In the genomic region with DNA sequence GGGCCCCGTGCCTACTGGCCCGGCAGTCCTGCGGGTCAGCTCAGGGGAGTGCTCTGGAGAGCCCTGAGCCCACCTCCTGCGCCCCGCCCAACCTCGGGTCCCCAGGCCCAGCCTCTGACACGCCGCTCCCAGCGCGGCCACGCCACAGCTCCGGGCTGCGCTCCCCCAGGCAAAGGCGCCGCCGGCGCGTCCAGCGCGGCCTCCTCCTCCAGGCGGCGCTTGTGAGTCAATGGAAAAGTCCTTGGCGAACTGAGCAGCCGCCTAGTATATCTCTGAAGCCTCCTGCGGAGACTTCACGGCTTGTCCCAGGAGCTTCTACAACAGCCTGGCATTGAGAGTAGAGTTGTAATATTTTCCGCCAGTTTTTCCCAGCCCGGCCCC, we compare ENCODE assay signal across 8 cellular contexts. TPM values are rescaled to one million over a fixed set of nuclear protein-coding genes. Genes with fewer than 3 reads are reported as not detected.
DNase-seq lines count a peak whose midpoint lies in the region; ATAC-seq and TF ChIP-seq lines count a peak whose summit lies in the region.

No MANE protein-coding gene starts in this region.

- POLR2A ChIA-PET in WTC11 (lab: Charles Lee), result interaction anchor here (1.6 kb wide), 1 partner anchor 30 kb away, joined by 8 read pairs; no protein-coding TSS in a partner anchor

- H3K4me2 ChIP-seq in Karpas-422 (ENCODE audit: low read depth, low read length, poor library complexity, severe bottlenecking), result no peak overlapping the region

- H3K4me3 Mint-ChIP-seq in IgD-negative memory B cell (peak overlapping the region; percentile 76 to 88 (median 82)), WTC11 (peak overlapping the region; percentile 76)

- H3K9me3 Mint-ChIP-seq in IgD-negative memory B cell, result no peaks in the 10 kb centered on the region
- H3K9me3 Mint-ChIP-seq in WTC11, result peaks cover 7% of the 10 kb centered on the region; the same call in 1 of the 2 replicates

- H3K36me3 Mint-ChIP-seq in IgD-negative memory B cell (no peaks in the 10 kb centered on the region), WTC11 (no peaks in the 10 kb centered on the region)

- no peaks in the 10 kb centered on the region for H3K36me3 ChIP-seq in Karpas-422 (ENCODE audit: insufficient read depth, low read length)

- H3K4me3 ChIP-seq in Karpas-422 (ENCODE audit: low read length), result no peak overlapping the region

- CTCF ChIA-PET in WTC11 (lab: Charles Lee), result interaction anchor here (0.6 to 2.8 kb wide), 23 partner anchors 9 to 570 kb away, joined by 3 to 27 read pairs (median 5); partner anchors contain the start of gene BMS1

- DNase-seq in WTC11 (ENCODE audit: low spot score) (peak; percentile 91), caudate nucleus (lab: John Stamatoyannopoulos, UW) (peak in 40 of 61 donors; percentile 4 to 62 (median 20)), inferior parietal cortex (ENCODE audit: extremely low spot score) (peak; percentile 71), smooth muscle cell of the brain vasculature (ENCODE audit: low read depth, low spot score) (peak; percentile 28), Karpas-422 (no peak)

- no peaks in the 10 kb centered on the region for H3K4me1 ChIP-seq in Karpas-422 (ENCODE audit: low read length)

- no peak overlapping the region for H3K27ac Mint-ChIP-seq in IgD-negative memory B cell
- H3K27ac Mint-ChIP-seq in WTC11, result no peak overlapping the region

- H3K9me3 ChIP-seq in Karpas-422 (ENCODE audit: low read length), result no peaks in the 10 kb centered on the region

- no peak overlapping the region for H3K27ac ChIP-seq in caudate nucleus (ENCODE audit: low read depth, low read length)
- H3K27ac ChIP-seq in Karpas-422 (ENCODE audit: low read length), result no peak overlapping the region

- peaks cover 56% of the 10 kb centered on the region for H3K27me3 Mint-ChIP-seq in IgD-negative memory B cell
- peaks cover 85% of the 10 kb centered on the region for H3K27me3 Mint-ChIP-seq in WTC11 (ENCODE audit: low read depth)

- H3K4me1 Mint-ChIP-seq in IgD-negative memory B cell, result peaks cover 0 to 3% (median 2%) of the 10 kb centered on the region in 3 donors
- H3K4me1 Mint-ChIP-seq in WTC11, result no peaks in the 10 kb centered on the region; the same call in 1 of the 2 replicates

- no peaks in the 10 kb centered on the region for H3K79me2 ChIP-seq in Karpas-422 (ENCODE audit: low read length)

- TF ChIP-seq CTCF in GM12873 (IDR thresholded peaks at IDR 0.05; ENCODE audit: insufficient read depth, low read depth, low read length, missing control alignments), result peak; percentile 71
- peak; percentile 75 for TF ChIP-seq CTCF in WTC11 (IDR thresholded peaks at IDR 0.05)

- no peaks in the 10 kb centered on the region for H3K27me3 ChIP-seq in Karpas-422 (ENCODE audit: low read length)

- H3K9me2 ChIP-seq in Karpas-422 (replicated peaks; ENCODE audit: insufficient read depth, low read length), result no peaks in the 10 kb centered on the region

- no peaks in the 10 kb centered on the region for H4K20me1 ChIP-seq in Karpas-422 (ENCODE audit: insufficient read depth, low read depth, low read length)

- ATAC-seq in WTC11, result peak; percentile 84
- ATAC-seq in HG03097 (IDR thresholded peaks at IDR 0.05; ENCODE audit: low FRiP score, unreplicated experiment), result no peak

- no peak overlapping the region for H2AFZ ChIP-seq in Karpas-422 (ENCODE audit: low read length)

- H3K9ac ChIP-seq in Karpas-422 (ENCODE audit: low read length), result no peak overlapping the region

TF ChIP-seq in WTC11, 78 proteins besides CTCF, POLR2A, EP300 and RAD21:
- TF ChIP-seq GRHL2 (CRISPR knock-in tag; IDR thresholded peaks at IDR 0.05; ENCODE audit: insufficient replicate concordance, severe bottlenecking) (no peak), ESRRA (CRISPR knock-in tag; IDR thresholded peaks at IDR 0.05; ENCODE audit: borderline replicate concordance) (no peak)
- TF ChIP-seq, protein P1, sequence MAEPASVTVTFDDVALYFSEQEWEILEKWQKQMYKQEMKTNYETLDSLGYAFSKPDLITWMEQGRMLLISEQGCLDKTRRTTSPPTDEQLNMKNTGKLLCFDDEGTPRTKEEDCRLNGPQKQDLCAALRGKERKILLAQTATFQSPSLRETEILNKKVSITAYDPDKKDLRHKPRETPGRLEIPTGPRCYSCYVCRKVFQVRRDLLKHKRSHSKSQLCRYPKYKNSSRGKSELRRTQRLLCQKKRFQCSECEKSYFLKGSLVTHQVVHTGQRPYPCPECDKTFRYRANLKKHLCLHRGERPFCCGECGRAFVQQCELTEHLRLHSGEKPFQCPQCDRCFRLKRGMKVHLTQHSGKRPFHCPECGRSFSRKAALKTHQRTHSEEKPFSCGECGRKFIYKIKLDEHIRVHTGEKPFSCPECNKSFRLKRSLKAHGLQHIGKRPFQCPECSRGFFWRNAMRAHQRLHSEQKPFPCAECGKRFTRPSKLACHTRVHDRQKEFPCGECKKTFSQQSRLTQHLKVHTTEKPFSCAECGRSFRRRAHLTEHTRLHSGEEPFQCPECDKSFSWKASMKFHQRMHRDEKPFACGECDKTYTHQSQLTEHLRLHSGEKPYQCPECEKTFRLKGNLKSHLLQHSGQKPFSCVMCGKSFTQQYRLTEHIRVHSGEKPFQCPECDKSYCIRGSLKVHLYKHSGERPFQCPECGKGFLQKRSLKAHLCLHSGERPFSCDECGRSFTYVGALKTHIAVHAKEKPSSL (CRISPR knock-in tag; conservative IDR thresholded peaks at IDR 0.05), result no peak

RNA-seq across cellular contexts. Expression of gene BMS1, which starts 29.5 kb away (rescaled TPM):
- polyA plus RNA-seq in IgD-negative memory B cell, result 12.4 TPM
- 31.7 to 37.7 TPM (median 31.9 TPM) in 3 replicates for total RNA-seq in WTC11 (2021)
- total RNA-seq in Karpas-422 (2014; rRNA removed; shearing (Covaris generic); ENCODE audit: low replicate concordance), result 9.7 and 12.1 TPM in 2 replicates
